ENCODE assay signal across 1 cellular context in the genomic region with DNA sequence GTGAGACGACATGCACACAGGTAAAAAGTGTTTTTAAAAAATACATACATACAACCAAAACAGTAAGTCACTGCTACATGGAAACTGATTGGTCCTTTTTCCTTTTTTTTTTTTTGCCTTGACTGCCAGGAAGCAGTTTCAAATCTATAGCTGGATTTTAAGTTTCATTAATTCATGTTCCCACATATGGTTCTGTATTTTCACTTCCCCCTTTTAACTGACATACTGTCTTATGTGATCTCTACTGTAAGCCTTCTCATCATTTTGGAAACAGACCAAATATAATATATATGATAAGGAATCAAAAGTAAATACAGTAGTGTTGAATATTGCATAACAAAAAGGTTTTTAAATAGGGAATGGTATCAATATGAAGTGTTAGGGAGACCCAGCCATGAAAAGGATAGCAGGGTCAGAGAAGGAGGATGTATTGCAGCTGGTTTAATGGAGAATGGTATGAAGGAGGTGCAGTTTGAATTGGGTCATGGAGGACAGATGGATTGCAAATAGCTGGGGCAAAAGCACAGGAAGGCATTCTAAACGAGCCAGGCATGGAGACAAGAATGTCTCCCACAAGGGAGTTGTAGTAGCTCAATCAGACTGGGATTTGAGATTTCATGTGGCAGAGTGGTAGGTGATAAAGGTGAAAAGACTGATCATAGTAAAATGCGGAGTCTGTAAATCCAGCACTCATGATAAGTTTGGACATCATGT.
TF ChIP-seq lines count a peak whose summit lies in the region.

No MANE protein-coding gene starts in this region.

TF ChIP-seq in SK-N-SH treated with all-trans-retinoic acid at 6 μM for 48 hours, 23 proteins besides CTCF, POLR2A, EP300 and RAD21 (continued from another document):
- TF ChIP-seq, protein P1, sequence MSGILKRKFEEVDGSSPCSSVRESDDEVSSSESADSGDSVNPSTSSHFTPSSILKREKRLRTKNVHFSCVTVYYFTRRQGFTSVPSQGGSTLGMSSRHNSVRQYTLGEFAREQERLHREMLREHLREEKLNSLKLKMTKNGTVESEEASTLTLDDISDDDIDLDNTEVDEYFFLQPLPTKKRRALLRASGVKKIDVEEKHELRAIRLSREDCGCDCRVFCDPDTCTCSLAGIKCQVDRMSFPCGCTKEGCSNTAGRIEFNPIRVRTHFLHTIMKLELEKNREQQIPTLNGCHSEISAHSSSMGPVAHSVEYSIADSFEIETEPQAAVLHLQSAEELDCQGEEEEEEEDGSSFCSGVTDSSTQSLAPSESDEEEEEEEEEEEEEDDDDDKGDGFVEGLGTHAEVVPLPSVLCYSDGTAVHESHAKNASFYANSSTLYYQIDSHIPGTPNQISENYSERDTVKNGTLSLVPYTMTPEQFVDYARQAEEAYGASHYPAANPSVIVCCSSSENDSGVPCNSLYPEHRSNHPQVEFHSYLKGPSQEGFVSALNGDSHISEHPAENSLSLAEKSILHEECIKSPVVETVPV (CRISPR knock-in tag; IDR thresholded peaks at IDR 0.05), result no peak
- TF ChIP-seq ZNF8 (CRISPR knock-in tag; IDR thresholded peaks at IDR 0.05) (no peak), ZNF565 (CRISPR knock-in tag; conservative IDR thresholded peaks at IDR 0.05; ENCODE audit: low read depth) (no peak), TCF4 (CRISPR knock-in tag; IDR thresholded peaks at IDR 0.05; ENCODE audit: borderline replicate concordance) (no peak), ISL1 (CRISPR knock-in tag; IDR thresholded peaks at IDR 0.05) (no peak), ESRRG (CRISPR knock-in tag; IDR thresholded peaks at IDR 0.05) (no peak), RARB (CRISPR knock-in tag; IDR thresholded peaks at IDR 0.05) (no peak)
- TF ChIP-seq, protein P2, sequence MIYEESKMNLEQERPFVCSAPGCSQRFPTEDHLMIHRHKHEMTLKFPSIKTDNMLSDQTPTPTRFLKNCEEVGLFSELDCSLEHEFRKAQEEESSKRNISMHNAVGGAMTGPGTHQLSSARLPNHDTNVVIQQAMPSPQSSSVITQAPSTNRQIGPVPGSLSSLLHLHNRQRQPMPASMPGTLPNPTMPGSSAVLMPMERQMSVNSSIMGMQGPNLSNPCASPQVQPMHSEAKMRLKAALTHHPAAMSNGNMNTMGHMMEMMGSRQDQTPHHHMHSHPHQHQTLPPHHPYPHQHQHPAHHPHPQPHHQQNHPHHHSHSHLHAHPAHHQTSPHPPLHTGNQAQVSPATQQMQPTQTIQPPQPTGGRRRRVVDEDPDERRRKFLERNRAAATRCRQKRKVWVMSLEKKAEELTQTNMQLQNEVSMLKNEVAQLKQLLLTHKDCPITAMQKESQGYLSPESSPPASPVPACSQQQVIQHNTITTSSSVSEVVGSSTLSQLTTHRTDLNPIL (CRISPR knock-in tag; IDR thresholded peaks at IDR 0.05; ENCODE audit: low read depth), result no peak
TF ChIP-seq in SK-N-SH treated with all-trans-retinoic acid at 6 μM for 48 hours: peak in this region for 0.
